Comparison of ENCODE assay signal across 8 cellular contexts in genomic region chr12:57638096-57638495, GRCh38. TPM values are rescaled to one million over a fixed set of nuclear protein-coding genes. Genes with fewer than 3 reads are reported as not detected.
"Had no signal": no experiment of that assay in that cellular context is flagged by ENCODE, and none has a peak within 500 bp of the region (broad histone marks: within the 10 kb centered on the region; RNA-seq: fewer than 3 reads in every experiment).

No MANE protein-coding gene starts in this region.

- H3K4me3 ChIP-seq: GM23248, HAP-1 had no signal

- H3K4me3 Mint-ChIP-seq: HFFc6, IgD-negative memory B cell had no signal

- H3K9me3 Mint-ChIP-seq: HFFc6, IgD-negative memory B cell had no signal

- H3K27ac ChIP-seq: GM23248 had no signal

- H3K36me3 ChIP-seq: HAP-1 had no signal

- DNase-seq: H7, HFFc6, KG1 had no signal

- H3K27ac Mint-ChIP-seq: HFFc6, IgD-negative memory B cell had no signal

- FAIRE-seq: HepG2 had no signal

RNA-seq across cellular contexts. Expression of gene DTX3, which starts 33.5 kb away (rescaled TPM):
- total RNA-seq: HT-29 had no signal
